9 cellular contexts compared by ENCODE assay signal in the genomic region with DNA sequence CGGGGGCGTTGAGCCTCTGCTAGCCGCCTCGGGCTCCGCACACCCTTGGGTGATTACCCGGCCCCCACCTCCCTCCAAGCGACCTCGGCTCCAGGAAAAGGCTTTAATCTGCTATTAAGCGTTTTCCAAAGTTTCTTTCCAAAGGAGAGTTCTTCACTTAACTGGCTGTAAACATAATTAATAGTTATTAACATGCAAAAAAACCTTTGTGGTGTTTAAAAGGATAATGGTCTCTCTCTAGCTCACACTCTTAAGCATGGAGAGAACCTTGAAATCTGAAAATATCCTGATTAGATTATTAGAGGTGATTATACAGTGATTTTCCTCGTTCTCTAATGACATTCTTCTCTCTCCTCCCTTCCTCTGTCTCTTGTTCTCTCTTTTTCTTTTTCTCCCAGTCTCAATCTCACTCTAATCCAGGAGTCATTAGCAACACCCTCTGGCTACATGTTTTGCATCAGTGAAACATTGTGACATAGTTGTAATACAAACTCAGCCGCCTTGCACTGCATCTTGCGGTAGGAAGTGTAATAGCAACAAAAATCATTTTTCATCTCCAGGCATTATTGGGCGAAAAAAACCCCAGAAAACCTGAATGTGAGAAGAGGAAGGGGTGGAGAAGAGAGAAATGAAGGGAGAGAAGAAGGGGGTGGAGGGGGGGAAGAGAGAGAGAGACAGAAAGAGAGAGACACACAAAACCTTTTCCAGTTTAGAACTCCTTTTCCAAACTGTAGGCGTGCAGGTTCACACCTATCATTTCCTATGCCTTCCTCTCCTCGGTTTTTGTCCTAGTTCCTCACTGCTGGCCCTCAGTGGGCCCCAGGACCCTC. TPM values are rescaled to one million over a fixed set of nuclear protein-coding genes. Genes with fewer than 3 reads are reported as not detected.
A peak's percentile ranks its signal among the peaks of the same experiment; 100 is the strongest.
DNase-seq lines count a peak whose midpoint lies in the region; ATAC-seq, FAIRE-seq and TF ChIP-seq lines count a peak whose summit lies in the region.
"Had no signal": no experiment of that assay in that cellular context is flagged by ENCODE, and none has a peak within 500 bp of the region (broad histone marks: within the 10 kb centered on the region; RNA-seq: fewer than 3 reads in every experiment).

No MANE protein-coding gene starts in this region.

- H2AK5ac ChIP-seq in H1 (ENCODE audit: low read depth, low read length) = no peak overlapping the region

- H3K36me3 ChIP-seq in H1 (ENCODE audit: control insufficient read depth in 2 of 4, insufficient read depth in 4 of 4, low read length in 3 of 4) (no peaks in the 10 kb centered on the region), muscle layer of duodenum (ENCODE audit: control insufficient read depth in 1 of 2, insufficient read depth in 2 of 2, low read length in 2 of 2) (no peaks in the 10 kb centered on the region)

- 0 out of 2 replicates have a peak overlapping the region, but pooled peaks have one; percentile 27 for H2BK12ac ChIP-seq in H1 (ENCODE audit: low read depth, low read length)

- TF ChIP-seq RAD21 in H1 (IDR thresholded peaks at IDR 0.05 in 1 of 2, conservative IDR thresholded peaks at IDR 0.05 in 1 of 2; ENCODE audit: low read depth in 2 of 2, low read length in 2 of 2) = no peak

- H3K23me2 ChIP-seq in H1 (ENCODE audit: low read depth, low read length) = peaks cover 4% of the 10 kb centered on the region; the same call in 1 of the 2 replicates

- no peaks in the 10 kb centered on the region for H3K79me2 ChIP-seq in H1 (ENCODE audit: control insufficient read depth in 1 of 2, insufficient read depth in 2 of 2, low read length in 2 of 2)

- FAIRE-seq in H1 (lab: Jason Lieb, UNC) (no peak), GM12891 (lab: Jason Lieb, UNC) (no peak)

- H3K4me1 ChIP-seq in H1 (replicated peaks in 1 of 4; ENCODE audit: control insufficient read depth in 3 of 4, insufficient read depth in 4 of 4, low read length in 3 of 4) = peaks cover 3 to 29% (median 17%) of the 10 kb centered on the region in 4 experiments; a peak in 6 of 7 replicates
- peaks cover 5 to 17% of the 10 kb centered on the region in 2 donors for H3K4me1 ChIP-seq in muscle layer of duodenum (ENCODE audit: control insufficient read depth in 1 of 2, insufficient read depth in 2 of 2, low read length in 2 of 2)

- H3K79me1 ChIP-seq in H1 (ENCODE audit: low read depth, low read length) = no peaks in the 10 kb centered on the region

- H3K9me3 ChIP-seq in H1 (ENCODE audit: insufficient read depth in 2 of 2, low read depth in 1 of 2, low read length in 1 of 2) (no peaks in the 10 kb centered on the region), muscle layer of duodenum (ENCODE audit: control insufficient read depth in 1 of 2, low read length in 2 of 2) (no peaks in the 10 kb centered on the region)

- no peak overlapping the region for H2BK15ac ChIP-seq in H1 (ENCODE audit: low read length)

- H3K9ac ChIP-seq in H1 (replicated peaks in 1 of 4; ENCODE audit: extremely low read depth in 1 of 4, low read depth in 3 of 4, low read length in 3 of 4) = no peak overlapping the region

- peak overlapping the region; percentile 58 to 70 for H3K4me2 ChIP-seq in H1 (ENCODE audit: insufficient read depth in 1 of 2, low read depth in 2 of 2, low read length in 2 of 2)

- no peak overlapping the region for H2AFZ ChIP-seq in H1 (ENCODE audit: low read length)

- 8% methylated on average over 15 of the region's 15 CpGs; no CpG with 5 or more reads in 1 of the 2 experiments for WGBS in H1 (ENCODE audit: extremely low coverage in 1 of 2, insufficient coverage in 1 of 2, insufficient read length in 1 of 2, insufficient replicate concordance in 2 of 2, low coverage in 1 of 2, low lambda C conversion rate in 2 of 2, missing lambda C conversion rate in 1 of 2), 2 experiments

- no peak overlapping the region for H4K5ac ChIP-seq in H1 (ENCODE audit: insufficient read length, low read depth, low read length)

- TF ChIP-seq CTCF in AG09309 (IDR thresholded peaks at IDR 0.05; ENCODE audit: control insufficient read depth, insufficient read depth, low read depth, low read length, missing control alignments) (peak; percentile 50), H1 (IDR thresholded peaks at IDR 0.05; ENCODE audit: control extremely low read depth in 1 of 3, insufficient read depth in 1 of 3, low read depth in 1 of 3, low read length in 3 of 3) (no peak)

- no peak for ATAC-seq in HG03159 (IDR thresholded peaks at IDR 0.05; ENCODE audit: unreplicated experiment)
- ATAC-seq in GM19035 (IDR thresholded peaks at IDR 0.05; ENCODE audit: unreplicated experiment) = no peak

- DNase-seq in AG09309 (ENCODE audit: low read depth) = peak; percentile 61
- DNase-seq in NCI-H1048 (lab: John Stamatoyannopoulos, UW) = peak; percentile 72
- no peak for DNase-seq in H1 (ENCODE audit: low read depth in 1 of 2, low spot score in 2 of 2)
- no peak for DNase-seq in NCI-H187 treated with DMSO at 0.1 percent for 48 hours (lab: John Stamatoyannopoulos, UW)
- DNase-seq in GM12891 (ENCODE audit: insufficient read length, low spot score) = no peak
- DNase-seq: NCI-H446 treated with DMSO at 0.1 percent for 48 hours had no signal

- H2BK5ac ChIP-seq in H1 (ENCODE audit: low read depth, low read length) = no peak overlapping the region

- CTCF ChIA-PET in H1 (lab: Charles Lee; ENCODE audit: partially characterized antibody) = interaction anchor here (0.6 to 4.9 kb wide), 19 partner anchors 9 to 1784 kb away, joined by 3 to 58 read pairs (median 5); a partner anchor contains a TSS

- POLR2A ChIA-PET in H1 (lab: Charles Lee; ENCODE audit: partially characterized antibody) = interaction anchor here (0.7 to 1.2 kb wide), 3 partner anchors 13 to 56 kb away, joined by 3 read pairs; no protein-coding TSS in a partner anchor

- peak overlapping the region; percentile 72 for H3K4me3 ChIP-seq in AG09309 (ENCODE audit: control insufficient read depth, low read depth, low read length)
- H3K4me3 ChIP-seq in H1 (ENCODE audit: extremely low read depth in 1 of 4, insufficient read depth in 2 of 4, low read depth in 3 of 4, low read length in 4 of 4) = peak overlapping the region in 2 of 4 experiments; percentile 29 to 53; a peak in 4 of 8 replicates
- peak overlapping the region; percentile 61 to 76 for H3K4me3 ChIP-seq in muscle layer of duodenum (ENCODE audit: low read depth in 1 of 2, low read length in 2 of 2)

- H3K4ac ChIP-seq in H1 (replicated peaks; ENCODE audit: insufficient read length, low read depth, low read length) = no peak overlapping the region

- no peak for TF ChIP-seq EP300 in H1 (IDR thresholded peaks at IDR 0.05; ENCODE audit: borderline replicate concordance in 1 of 2, low read depth in 2 of 2, low read length in 2 of 2)

- no peak overlapping the region for H4K91ac ChIP-seq in H1 (replicated peaks; ENCODE audit: insufficient read length, low read length)

- H2BK120ac ChIP-seq in H1 (replicated peaks; ENCODE audit: low read depth, low read length) = no peak overlapping the region

- H4K20me1 ChIP-seq in H1 (replicated peaks in 1 of 2; ENCODE audit: control insufficient read depth in 1 of 2, insufficient read depth in 2 of 2, low read length in 2 of 2) = peaks cover 18 to 31% of the 10 kb centered on the region in 2 experiments

- H3K14ac ChIP-seq in H1 (ENCODE audit: insufficient read length) = no peak overlapping the region

- H4K8ac ChIP-seq in H1 (ENCODE audit: extremely low read depth, insufficient read depth, low read length) = no peak overlapping the region

- H3K27ac ChIP-seq in H1 (ENCODE audit: low read depth, low read length) (no peak overlapping the region), muscle layer of duodenum (ENCODE audit: low read length) (peak overlapping the region; percentile 87)

- H2BK20ac ChIP-seq in H1 (ENCODE audit: low read length) = no peak overlapping the region

- TF ChIP-seq POLR2A in H1 (IDR thresholded peaks at IDR 0.05; ENCODE audit: control extremely low read depth in 1 of 2, low read depth in 2 of 2, low read length in 2 of 2) (no peak), GM12891 (IDR thresholded peaks at IDR 0.05; ENCODE audit: low read depth, low read length) (no peak)

- H3K56ac ChIP-seq in H1 (replicated peaks; ENCODE audit: insufficient read length, low read depth, low read length) = no peak overlapping the region

- no peak overlapping the region for H3K18ac ChIP-seq in H1 (ENCODE audit: extremely low read depth, low read length)

- H3K23ac ChIP-seq in H1 (ENCODE audit: insufficient read length) = no peak overlapping the region

- H3K27me3 ChIP-seq in H1 (replicated peaks in 1 of 4; ENCODE audit: control insufficient read depth in 3 of 4, extremely low read depth in 1 of 4, insufficient read depth in 3 of 4, low read length in 3 of 4) (peaks cover 93 to 100% (median 99%) of the 10 kb centered on the region in 4 experiments), muscle layer of duodenum (ENCODE audit: low read depth, low read length) (peaks cover 21% of the 10 kb centered on the region)

TF ChIP-seq in H1, 55 proteins besides CTCF, POLR2A, EP300 and RAD21 (continues in another document):
- TF ChIP-seq CHD2 (IDR thresholded peaks at IDR 0.05; ENCODE audit: low read length) = no peak
- no peak for TF ChIP-seq TAF7 (optimal IDR thresholded peaks at IDR 0.05; ENCODE audit: borderline replicate concordance, low read depth, low read length)
- no peak for TF ChIP-seq CREB1 (IDR thresholded peaks at IDR 0.05)
- no peak for TF ChIP-seq FOSL1 (IDR thresholded peaks at IDR 0.05; ENCODE audit: insufficient read depth, low read depth, low read length)
- TF ChIP-seq TCF12 (IDR thresholded peaks at IDR 0.05; ENCODE audit: low read depth, low read length) = no peak
- TF ChIP-seq HDAC6 (IDR thresholded peaks at IDR 0.05; ENCODE audit: low read depth, low read length) = no peak

TF ChIP-seq in GM12891, 5 proteins besides CTCF, POLR2A, EP300 and RAD21:
- TF ChIP-seq POU2F2 (IDR thresholded peaks at IDR 0.05; ENCODE audit: low read depth, low read length) (no peak), POLR2AphosphoS5 (IDR thresholded peaks at IDR 0.05; ENCODE audit: low read depth, low read length) (no peak), SPI1 (IDR thresholded peaks at IDR 0.05; ENCODE audit: low read depth, low read length) (no peak), TAF1 (IDR thresholded peaks at IDR 0.05; ENCODE audit: low read depth, low read length) (no peak), PAX5 (IDR thresholded peaks at IDR 0.05; ENCODE audit: insufficient read depth, low read length, severe bottlenecking) (no peak)

RNA-seq across cellular contexts. Expression of a gene that starts 24.4 kb away (rescaled TPM):
- not detected in 2 replicates for total RNA-seq in H1 (2021; fragmentation: NEBNext Ultra II Directional; extraction: Animal tissue kit (Norgen Biotek cat#: 25700))
- 0.03 and 0.14 TPM in 2 replicates for polyA plus RNA-seq in H1 (2011; rRNA removed)
- 0.05 TPM for polyA plus RNA-seq in H1 (2011; cell fraction: cytosol; rRNA removed)
- polyA plus RNA-seq in H1 (2011; cell fraction: nucleus; rRNA removed) = 0.07 TPM
- 0.21 to 0.88 TPM (median 0.46 TPM) in 4 replicates for polyA plus RNA-seq in H1 (2012, experiment 1 of 2)
- 0.10 TPM for polyA plus RNA-seq in H1 (2012, experiment 2 of 2)
- 0.04 TPM for polyA plus RNA-seq in H1 (2013, experiment 1 of 2)
- polyA plus RNA-seq in H1 (2013, experiment 2 of 2) = 0.04 TPM
- polyA minus RNA-seq in H1 (2011; rRNA and poly(A)+ RNA removed) = 0.03 TPM in 1 of 2 replicates, not detected in the other
- polyA minus RNA-seq in H1 (2011; cell fraction: cytosol; rRNA and poly(A)+ RNA removed) = 0.29 TPM
- polyA minus RNA-seq in H1 (2011; cell fraction: nucleus; rRNA and poly(A)+ RNA removed) = not detected
- polyA plus RNA-seq in GM12891 (2012; ENCODE audit: low read depth, missing spikeins) = 14.7 TPM

Comparison
In these comparisons a context has a peak if more than half of its experiments do, and no peak if none do; other contexts are left out.
1. DNase-seq: peak in AG09309 (single experiment) and NCI-H1048 (single experiment); none in H1 (0 of 2), NCI-H187 treated with DMSO at 0.1 percent for 48 hours (single experiment) and GM12891 (single experiment).